ENCODE assay signal across 20 cellular contexts in genomic region chr1:77230051-77230450, GRCh38. TPM values are rescaled to one million over a fixed set of nuclear protein-coding genes. Genes with fewer than 3 reads are reported as not detected.
"Had no signal": no experiment of that assay in that cellular context is flagged by ENCODE, and none has a peak within 500 bp of the region (broad histone marks: within the 10 kb centered on the region; RNA-seq: fewer than 3 reads in every experiment).

No MANE protein-coding gene starts in this region.

- H3K27ac Mint-ChIP-seq: activated CD8-positive, alpha-beta T cell treated with anti-CD3 and anti-CD28 coated beads for 36 hours; activated naive CD4-positive, alpha-beta T cell treated with anti-CD3 and anti-CD28 coated beads, Interleukin-2, amount 50 U/mL, for 24 hours; naive B cell had no signal

- H3K27me3 Mint-ChIP-seq: activated CD8-positive, alpha-beta T cell treated with anti-CD3 and anti-CD28 coated beads for 36 hours; activated naive CD4-positive, alpha-beta T cell treated with anti-CD3 and anti-CD28 coated beads, Interleukin-2, amount 50 U/mL, for 24 hours had no signal

- H3K4me1 Mint-ChIP-seq: naive B cell had no signal

- H3K36me3 ChIP-seq: adrenal gland, neutrophil, right atrium auricular region, transverse colon, vagina had no signal

- DNase-seq: activated CD4-positive, alpha-beta T cell treated with anti-CD3 and anti-CD28 coated beads for 4 hours; activated CD8-positive, alpha-beta T cell treated with anti-CD3 and anti-CD28 coated beads for 36 hours; activated effector memory CD4-positive, alpha-beta T cell treated with anti-CD3 and anti-CD28 coated beads, Interleukin-2, amount 50 U/mL, for 16 hours; activated T-cell treated with anti-CD3 and anti-CD28 coated beads, Interleukin-2, amount 50 U/mL, for 4 hours; adrenal gland; caudate nucleus; hippocampal formation; left cardiac atrium; naive B cell; small intestine; stimulated activated CD4-positive, alpha-beta T cell treated with anti-CD3 and anti-CD28 coated beads, Interleukin-4, amount 100 ng/mL, for 4 hours; stimulated activated CD8-positive, alpha-beta memory T cell treated with anti-CD3 and anti-CD28 coated beads, Interleukin-4, amount 100 ng/mL, for 48 hours; stimulated activated naive CD8-positive, alpha-beta T cell treated with anti-CD3 and anti-CD28 coated beads, Interleukin-15, Interleukin-2, amounts not matched to agents 100 U/mL and 50 U/mL, for 24 hours; transverse colon had no signal

- H3K4me1 ChIP-seq: adrenal gland, right atrium auricular region, transverse colon, vagina had no signal

- H3K27ac ChIP-seq: adrenal gland, neutrophil, right atrium auricular region, transverse colon, vagina had no signal

- ATAC-seq: activated CD8-positive, alpha-beta T cell treated with anti-CD3 and anti-CD28 coated beads for 36 hours; activated T-cell treated with anti-CD3 and anti-CD28 coated beads, Interleukin-2, amount 50 U/mL, for 4 hours; esophagus mucosa; left cardiac atrium; stimulated activated naive CD8-positive, alpha-beta T cell treated with anti-CD3 and anti-CD28 coated beads, Interleukin-15, Interleukin-2, amounts not matched to agents 100 U/mL and 50 U/mL, for 24 hours had no signal

- H3K9me3 ChIP-seq: neutrophil, transverse colon, vagina had no signal

- H3K4me3 Mint-ChIP-seq: activated CD8-positive, alpha-beta T cell treated with anti-CD3 and anti-CD28 coated beads for 36 hours; activated naive CD4-positive, alpha-beta T cell treated with anti-CD3 and anti-CD28 coated beads, Interleukin-2, amount 50 U/mL, for 24 hours; activated T-cell treated with anti-CD3 and anti-CD28 coated beads, Interleukin-2, amount 50 U/mL, for 4 hours; naive B cell had no signal

- H3K27me3 ChIP-seq: adrenal gland, neutrophil, right atrium auricular region, transverse colon, vagina had no signal

- H3K4me3 ChIP-seq: adrenal gland, lung, right atrium auricular region, transverse colon, vagina had no signal

RNA-seq across cellular contexts. Expression of gene AK5, which starts 51.8 kb away (rescaled TPM):
- total RNA-seq: esophagus mucosa had no signal
